ENCODE assay signal across 9 cellular contexts in genomic region chrX:24646745-24647182, GRCh38. TPM values are rescaled to one million over a fixed set of nuclear protein-coding genes. Genes with fewer than 3 reads are reported as not detected.
A peak's percentile ranks its signal among the peaks of the same experiment; 100 is the strongest.
DNase-seq lines count a peak whose midpoint lies in the region; ATAC-seq, FAIRE-seq and TF ChIP-seq lines count a peak whose summit lies in the region.
"Had no signal": no experiment of that assay in that cellular context is flagged by ENCODE, and none has a peak within 500 bp of the region (broad histone marks: within the 10 kb centered on the region; RNA-seq: fewer than 3 reads in every experiment).

No MANE protein-coding gene starts in this region.

- FAIRE-seq in GM12891 (lab: Jason Lieb, UNC), result no peak
- FAIRE-seq: colon had no signal

- no peaks in the 10 kb centered on the region for H3K9me3 Mint-ChIP-seq in CD8-positive, alpha-beta memory T cell

- H3K36me3 Mint-ChIP-seq in CD8-positive, alpha-beta memory T cell, result no peaks in the 10 kb centered on the region

- no peaks in the 10 kb centered on the region for H3K9me3 ChIP-seq in CD8-positive, alpha-beta memory T cell (ENCODE audit: low read length)
- H3K9me3 ChIP-seq in SJCRH30 (replicated peaks), result no peaks in the 10 kb centered on the region
- H3K9me3 ChIP-seq in trophoblast cell (ENCODE audit: insufficient read depth, low read depth, low read length), result no peaks in the 10 kb centered on the region

- no peak for TF ChIP-seq POLR2A in GM12891 (IDR thresholded peaks at IDR 0.05; ENCODE audit: low read depth, low read length)

- ATAC-seq in GM21576 (IDR thresholded peaks at IDR 0.05; ENCODE audit: unreplicated experiment) (no peak), HG02610 (IDR thresholded peaks at IDR 0.05; ENCODE audit: unreplicated experiment) (no peak)

- no peak overlapping the region for H4K12ac ChIP-seq in trophoblast cell (ENCODE audit: low read depth, low read length)

- no peak overlapping the region for H4K8ac ChIP-seq in trophoblast cell (ENCODE audit: low read depth, low read length)

- H2BK12ac ChIP-seq in trophoblast cell (ENCODE audit: low read length), result no peak overlapping the region

- TF ChIP-seq CTCF in fibroblast of pulmonary artery (IDR thresholded peaks at IDR 0.05; ENCODE audit: low read length, missing control alignments), result no peak

- peaks cover 13 to 20% (median 18%) of the 10 kb centered on the region in 3 donors for H3K4me1 Mint-ChIP-seq in CD8-positive, alpha-beta memory T cell

- peak overlapping the region in 1 of 8 donors; percentile 12 for H3K27ac Mint-ChIP-seq in CD8-positive, alpha-beta memory T cell

- no peaks in the 10 kb centered on the region for H3K27me3 ChIP-seq in CD8-positive, alpha-beta memory T cell (ENCODE audit: insufficient read depth, low read length, poor library complexity, severe bottlenecking)
- no peaks in the 10 kb centered on the region for H3K27me3 ChIP-seq in SJCRH30
- H3K27me3 ChIP-seq in trophoblast cell (ENCODE audit: insufficient read depth, low read length), result no peaks in the 10 kb centered on the region

- peaks cover 6% of the 10 kb centered on the region for H3K4me1 ChIP-seq in CD8-positive, alpha-beta memory T cell (ENCODE audit: insufficient read depth, low read length)
- H3K4me1 ChIP-seq in SJCRH30, result no peaks in the 10 kb centered on the region; the same call in 1 of the 2 replicates
- H3K4me1 ChIP-seq in trophoblast cell (ENCODE audit: control insufficient read depth in 1 of 2, insufficient read depth in 2 of 2, low read length in 2 of 2), result peaks cover 0 to 3% of the 10 kb centered on the region in 2 experiments

- H3K4me3 ChIP-seq in CD8-positive, alpha-beta memory T cell (ENCODE audit: low read length), result peak overlapping the region; percentile 28
- H3K4me3 ChIP-seq in SJCRH30, result peak overlapping the region; percentile 64
- peak overlapping the region; percentile 12 for H3K4me3 ChIP-seq in fibroblast of pulmonary artery (replicated peaks; ENCODE audit: low read depth, low read length)
- no peak overlapping the region for H3K4me3 ChIP-seq in trophoblast cell (ENCODE audit: low read depth, low read length)

- H3K4me2 ChIP-seq in trophoblast cell (ENCODE audit: low read length), result peak overlapping the region; percentile 87

- H3K79me2 ChIP-seq in trophoblast cell (ENCODE audit: control insufficient read depth, insufficient read depth, low read length, poor library complexity), result no peaks in the 10 kb centered on the region

- H3K9ac ChIP-seq in trophoblast cell (ENCODE audit: low read length), result no peak overlapping the region

- no peak overlapping the region for H2AK5ac ChIP-seq in trophoblast cell (ENCODE audit: low read length)

- H3K18ac ChIP-seq in trophoblast cell (ENCODE audit: low read length), result no peak overlapping the region

- POLR2A ChIA-PET in CD8-positive, alpha-beta memory T cell (lab: Charles Lee), result no interaction called here
- POLR2A ChIA-PET in HEK293T (lab: Yijun Ruan, JAX), result no interaction called here

- H3K27ac ChIP-seq in CD8-positive, alpha-beta memory T cell (ENCODE audit: low read depth, low read length), result no peak overlapping the region
- H3K27ac ChIP-seq in SJCRH30, result peak overlapping the region; percentile 77
- H3K27ac ChIP-seq in trophoblast cell (ENCODE audit: low read depth, low read length), result no peak overlapping the region

- H3K27me3 Mint-ChIP-seq in CD8-positive, alpha-beta memory T cell, result peaks cover 15 to 16% of the 10 kb centered on the region in 2 donors

- CTCF ChIA-PET in CD8-positive, alpha-beta memory T cell (lab: Charles Lee), result interaction anchor here (1.0 kb wide), 1 partner anchor 29 kb away, joined by 3 read pairs; no protein-coding TSS in a partner anchor
- CTCF ChIA-PET in HEK293T (lab: Yijun Ruan, JAX), result interaction anchor here (1.1 kb wide), 1 partner anchor 53 kb away, joined by 3 read pairs; no protein-coding TSS in a partner anchor

- H3K79me1 ChIP-seq in trophoblast cell (ENCODE audit: low read length), result no peaks in the 10 kb centered on the region

- no peak overlapping the region for H4K91ac ChIP-seq in trophoblast cell (ENCODE audit: low read depth, low read length)

- H3K4ac ChIP-seq in trophoblast cell (ENCODE audit: low read depth, low read length), result no peak overlapping the region

- H2BK120ac ChIP-seq in trophoblast cell (ENCODE audit: insufficient read depth, low read length, poor library complexity), result no peak overlapping the region

- no peak overlapping the region for H3K23ac ChIP-seq in trophoblast cell (ENCODE audit: low read length)

- WGBS in trophoblast cell (ENCODE audit: extremely low coverage, insufficient coverage, insufficient read length), result no CpG with 5 or more reads among the region's 13 CpGs

- H2AFZ ChIP-seq in trophoblast cell (ENCODE audit: insufficient read depth, low read length, poor library complexity), result no peak overlapping the region

- H3K14ac ChIP-seq in trophoblast cell (ENCODE audit: low read length), result no peak overlapping the region

- peak overlapping the region; percentile 37 to 87 (median 78) for H3K4me3 Mint-ChIP-seq in CD8-positive, alpha-beta memory T cell

- no peak overlapping the region for H2BK5ac ChIP-seq in trophoblast cell (ENCODE audit: low read depth, low read length, poor library complexity)

- DNase-seq in CD8-positive, alpha-beta memory T cell, result peak in 1 of 5 donors; percentile 4
- DNase-seq in HEK293T (ENCODE audit: extremely low spot score) (peak; percentile 17), SJCRH30 (peak; percentile 56 to 79), fibroblast of pulmonary artery (ENCODE audit: low read depth) (no peak), trophoblast cell (peak in 1 of 2 donors; percentile 39), GM12891 (ENCODE audit: insufficient read length, low spot score) (no peak)

- H3K36me3 ChIP-seq in CD8-positive, alpha-beta memory T cell (ENCODE audit: insufficient read depth, low read length), result no peaks in the 10 kb centered on the region
- H3K36me3 ChIP-seq in SJCRH30, result no peaks in the 10 kb centered on the region
- H3K36me3 ChIP-seq in trophoblast cell (ENCODE audit: control insufficient read depth in 1 of 2, insufficient read depth in 2 of 2, low read length in 2 of 2), result no peaks in the 10 kb centered on the region

TF ChIP-seq in HEK293T, 16 proteins besides CTCF, POLR2A, EP300 and RAD21:
- TF ChIP-seq SUZ12 (IDR thresholded peaks at IDR 0.05) (no peak), L3MBTL2 (conservative IDR thresholded peaks at IDR 0.05) (no peak; the same call in 1 of the 2 replicates), PKNOX1 (IDR thresholded peaks at IDR 0.05) (no peak), HDGF (IDR thresholded peaks at IDR 0.05; ENCODE audit: borderline replicate concordance) (no peak), FOXM1 (IDR thresholded peaks at IDR 0.05; ENCODE audit: borderline replicate concordance) (no peak), FOXA1 (IDR thresholded peaks at IDR 0.05) (no peak), SP1 (IDR thresholded peaks at IDR 0.05) (no peak)

TF ChIP-seq in GM12891, 5 proteins besides CTCF, POLR2A, EP300 and RAD21:
- no peak for TF ChIP-seq SPI1 (IDR thresholded peaks at IDR 0.05; ENCODE audit: low read depth, low read length)
- no peak for TF ChIP-seq POU2F2 (IDR thresholded peaks at IDR 0.05; ENCODE audit: low read depth, low read length)
- no peak for TF ChIP-seq PAX5 (IDR thresholded peaks at IDR 0.05; ENCODE audit: insufficient read depth, low read length, severe bottlenecking)
- no peak for TF ChIP-seq TAF1 (IDR thresholded peaks at IDR 0.05; ENCODE audit: low read depth, low read length)
- TF ChIP-seq POLR2AphosphoS5 (IDR thresholded peaks at IDR 0.05; ENCODE audit: low read depth, low read length), result no peak

RNA-seq across cellular contexts. Expression of gene PCYT1B, which starts 0.4 kb away (rescaled TPM):
- total RNA-seq in CD8-positive, alpha-beta memory T cell, result not detected
- not detected for polyA plus RNA-seq in CD8-positive, alpha-beta memory T cell
- 7.2 TPM in 2 replicates for total RNA-seq in SJCRH30 (2014; rRNA removed; shearing (Covaris generic))
- 1.1 TPM in 2 replicates for polyA plus RNA-seq in trophoblast cell (2013)
- polyA plus RNA-seq in GM12891 (2012; ENCODE audit: low read depth, missing spikeins), result not detected

RNA-seq across cellular contexts. Expression of gene POLA1, which starts 47.0 kb away (rescaled TPM):
- total RNA-seq in CD8-positive, alpha-beta memory T cell, result 10 to 100 TPM; 42.5 to 43.1 TPM
- 6.2 TPM for polyA plus RNA-seq in CD8-positive, alpha-beta memory T cell
- 58.0 and 61.2 TPM in 2 replicates for total RNA-seq in SJCRH30 (2014; rRNA removed; shearing (Covaris generic))
- 5.4 and 6.0 TPM in 2 replicates for polyA plus RNA-seq in trophoblast cell (2013)
- polyA plus RNA-seq in GM12891 (2012; ENCODE audit: low read depth, missing spikeins), result 13.1 TPM

Comparison
In these comparisons a context has a peak if more than half of its experiments do, and no peak if none do; other contexts are left out.
1. DNase-seq: peak in HEK293T (single experiment) and SJCRH30 (2 of 2); none in fibroblast of pulmonary artery (single experiment) and GM12891 (single experiment).